Comparison of ENCODE assay signal across 1 cellular context in the genomic region with DNA sequence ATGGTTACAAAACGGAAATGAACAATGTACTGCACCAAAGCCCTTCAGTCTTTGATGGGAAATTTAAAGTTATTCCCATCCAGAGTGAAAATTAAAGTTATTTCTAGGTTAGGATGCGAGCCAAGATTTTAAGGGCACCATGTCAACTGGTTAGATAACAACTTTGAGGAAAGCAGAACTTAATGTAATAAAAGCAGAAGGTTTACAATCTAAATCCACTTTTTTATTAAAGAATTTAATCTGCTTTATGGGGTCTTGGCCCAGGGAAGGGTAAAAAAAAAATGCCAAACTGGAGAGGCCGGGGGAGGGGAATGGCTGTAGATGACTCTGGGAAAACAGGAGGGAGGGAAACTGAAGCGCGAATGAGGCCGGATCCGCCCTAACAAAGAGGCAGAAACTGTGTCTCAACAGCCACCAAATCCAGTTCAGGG.
TF ChIP-seq lines count a peak whose summit lies in the region.

No MANE protein-coding gene starts in this region.

TF ChIP-seq in IMR-90, 13 proteins besides CTCF, POLR2A, EP300 and RAD21 (continued from another document):
- TF ChIP-seq CHD1 (IDR thresholded peaks at IDR 0.05; ENCODE audit: low read depth, low read length) (no peak), RCOR1 (IDR thresholded peaks at IDR 0.05; ENCODE audit: insufficient replicate concordance, low read length) (no peak), BHLHE40 (IDR thresholded peaks at IDR 0.05; ENCODE audit: low read depth, low read length) (no peak), RFX5 (IDR thresholded peaks at IDR 0.05; ENCODE audit: low read depth, low read length) (no peak)
